ENCODE assay signal across 1 cellular context in the genomic region with DNA sequence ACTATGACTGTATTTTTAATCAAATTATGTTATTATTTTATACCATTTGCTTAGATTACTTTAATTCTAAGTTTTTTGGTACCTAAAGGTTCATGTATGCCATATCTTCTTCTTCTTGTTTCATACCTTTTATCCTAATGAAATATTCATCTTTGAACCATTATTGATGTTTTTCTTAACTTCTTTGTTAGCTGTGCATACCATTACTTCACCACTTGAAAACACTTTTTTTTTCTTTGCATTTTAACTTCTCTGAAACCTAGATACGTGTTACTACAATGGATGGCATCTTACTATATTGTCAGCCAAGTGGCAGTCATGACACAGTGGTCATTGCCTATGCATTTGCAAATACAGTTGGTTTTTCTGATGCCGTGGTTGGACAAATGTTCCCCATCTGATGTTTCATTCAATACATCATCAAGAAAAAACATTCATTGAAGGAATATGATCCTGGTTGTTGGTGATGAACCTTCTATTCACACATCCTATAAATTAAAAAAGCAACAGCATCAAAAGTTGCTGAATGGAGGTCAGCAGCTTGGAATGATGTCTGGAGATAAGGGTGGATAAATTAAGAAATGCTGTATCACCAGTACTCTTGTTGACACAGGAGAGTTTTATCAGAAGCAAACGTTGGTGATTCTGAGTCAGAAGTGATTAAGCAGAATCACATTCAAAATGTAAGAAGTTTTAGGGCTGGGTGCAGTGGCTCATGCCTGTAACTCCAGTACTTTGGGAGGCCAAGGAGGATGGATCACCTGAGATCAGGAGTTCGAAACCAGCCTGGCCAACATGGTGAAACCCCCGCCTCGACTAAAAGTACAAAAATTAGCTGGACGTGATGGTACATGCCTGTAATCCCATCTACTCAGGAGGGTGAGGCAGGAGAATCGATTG.
TF ChIP-seq lines count a peak whose summit lies in the region.

No MANE protein-coding gene starts in this region.

TF ChIP-seq in K562, 482 proteins besides CTCF, POLR2A, EP300 and RAD21 (continued from another document and continues in another):
- TF ChIP-seq, protein P1, sequence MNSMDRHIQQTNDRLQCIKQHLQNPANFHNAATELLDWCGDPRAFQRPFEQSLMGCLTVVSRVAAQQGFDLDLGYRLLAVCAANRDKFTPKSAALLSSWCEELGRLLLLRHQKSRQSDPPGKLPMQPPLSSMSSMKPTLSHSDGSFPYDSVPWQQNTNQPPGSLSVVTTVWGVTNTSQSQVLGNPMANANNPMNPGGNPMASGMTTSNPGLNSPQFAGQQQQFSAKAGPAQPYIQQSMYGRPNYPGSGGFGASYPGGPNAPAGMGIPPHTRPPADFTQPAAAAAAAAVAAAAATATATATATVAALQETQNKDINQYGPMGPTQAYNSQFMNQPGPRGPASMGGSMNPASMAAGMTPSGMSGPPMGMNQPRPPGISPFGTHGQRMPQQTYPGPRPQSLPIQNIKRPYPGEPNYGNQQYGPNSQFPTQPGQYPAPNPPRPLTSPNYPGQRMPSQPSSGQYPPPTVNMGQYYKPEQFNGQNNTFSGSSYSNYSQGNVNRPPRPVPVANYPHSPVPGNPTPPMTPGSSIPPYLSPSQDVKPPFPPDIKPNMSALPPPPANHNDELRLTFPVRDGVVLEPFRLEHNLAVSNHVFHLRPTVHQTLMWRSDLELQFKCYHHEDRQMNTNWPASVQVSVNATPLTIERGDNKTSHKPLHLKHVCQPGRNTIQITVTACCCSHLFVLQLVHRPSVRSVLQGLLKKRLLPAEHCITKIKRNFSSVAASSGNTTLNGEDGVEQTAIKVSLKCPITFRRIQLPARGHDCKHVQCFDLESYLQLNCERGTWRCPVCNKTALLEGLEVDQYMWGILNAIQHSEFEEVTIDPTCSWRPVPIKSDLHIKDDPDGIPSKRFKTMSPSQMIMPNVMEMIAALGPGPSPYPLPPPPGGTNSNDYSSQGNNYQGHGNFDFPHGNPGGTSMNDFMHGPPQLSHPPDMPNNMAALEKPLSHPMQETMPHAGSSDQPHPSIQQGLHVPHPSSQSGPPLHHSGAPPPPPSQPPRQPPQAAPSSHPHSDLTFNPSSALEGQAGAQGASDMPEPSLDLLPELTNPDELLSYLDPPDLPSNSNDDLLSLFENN (IDR thresholded peaks at IDR 0.05; ENCODE audit: low read depth in 2 of 2, low read length in 2 of 2): peak in 1 of 2 experiments; percentile 93; a peak in 2 of 4 replicates
- TF ChIP-seq SMAD4 (CRISPR knock-in tag; conservative IDR thresholded peaks at IDR 0.05): peak; percentile 97
- TF ChIP-seq, protein P2, sequence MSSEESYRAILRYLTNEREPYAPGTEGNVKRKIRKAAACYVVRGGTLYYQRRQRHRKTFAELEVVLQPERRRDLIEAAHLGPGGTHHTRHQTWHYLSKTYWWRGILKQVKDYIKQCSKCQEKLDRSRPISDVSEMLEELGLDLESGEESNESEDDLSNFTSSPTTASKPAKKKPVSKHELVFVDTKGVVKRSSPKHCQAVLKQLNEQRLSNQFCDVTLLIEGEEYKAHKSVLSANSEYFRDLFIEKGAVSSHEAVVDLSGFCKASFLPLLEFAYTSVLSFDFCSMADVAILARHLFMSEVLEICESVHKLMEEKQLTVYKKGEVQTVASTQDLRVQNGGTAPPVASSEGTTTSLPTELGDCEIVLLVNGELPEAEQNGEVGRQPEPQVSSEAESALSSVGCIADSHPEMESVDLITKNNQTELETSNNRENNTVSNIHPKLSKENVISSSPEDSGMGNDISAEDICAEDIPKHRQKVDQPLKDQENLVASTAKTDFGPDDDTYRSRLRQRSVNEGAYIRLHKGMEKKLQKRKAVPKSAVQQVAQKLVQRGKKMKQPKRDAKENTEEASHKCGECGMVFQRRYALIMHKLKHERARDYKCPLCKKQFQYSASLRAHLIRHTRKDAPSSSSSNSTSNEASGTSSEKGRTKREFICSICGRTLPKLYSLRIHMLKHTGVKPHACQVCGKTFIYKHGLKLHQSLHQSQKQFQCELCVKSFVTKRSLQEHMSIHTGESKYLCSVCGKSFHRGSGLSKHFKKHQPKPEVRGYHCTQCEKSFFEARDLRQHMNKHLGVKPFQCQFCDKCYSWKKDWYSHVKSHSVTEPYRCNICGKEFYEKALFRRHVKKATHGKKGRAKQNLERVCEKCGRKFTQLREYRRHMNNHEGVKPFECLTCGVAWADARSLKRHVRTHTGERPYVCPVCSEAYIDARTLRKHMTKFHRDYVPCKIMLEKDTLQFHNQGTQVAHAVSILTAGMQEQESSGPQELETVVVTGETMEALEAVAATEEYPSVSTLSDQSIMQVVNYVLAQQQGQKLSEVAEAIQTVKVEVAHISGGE (CRISPR knock-in tag; IDR thresholded peaks at IDR 0.05): peak in 1 of 3 experiments; percentile 76; a peak in 2 of 6 replicates
- no peak; the same call in 1 of the 2 replicates for TF ChIP-seq NFATC3 (IDR thresholded peaks at IDR 0.05)
- no peak for TF ChIP-seq ZNF717 (CRISPR knock-in tag; IDR thresholded peaks at IDR 0.05)
- peak; percentile 10 to 94; a peak in 2 of 4 replicates for TF ChIP-seq ARNT (IDR thresholded peaks at IDR 0.05)
- no peak for TF ChIP-seq MCM3 (IDR thresholded peaks at IDR 0.05)
- no peak for TF ChIP-seq TEAD2 (tag; IDR thresholded peaks at IDR 0.05)
- no peak for TF ChIP-seq NELFE (IDR thresholded peaks at IDR 0.05; ENCODE audit: insufficient read depth, insufficient read length)
- peak; percentile 88 for TF ChIP-seq MTA3 (IDR thresholded peaks at IDR 0.05; ENCODE audit: borderline replicate concordance)
- TF ChIP-seq BRD4 (IDR thresholded peaks at IDR 0.05): peak; percentile 82; the same call in 1 of the 2 replicates
- TF ChIP-seq HDGF (IDR thresholded peaks at IDR 0.05): no peak
- no peak for TF ChIP-seq ZNF785 (CRISPR knock-in tag; IDR thresholded peaks at IDR 0.05)
- 0 out of 2 replicates have a peak, but pooled peaks have one; percentile 6 for TF ChIP-seq KLF13 (tag; IDR thresholded peaks at IDR 0.05; ENCODE audit: borderline replicate concordance, low read depth)
- TF ChIP-seq ZC3H8 (IDR thresholded peaks at IDR 0.05): no peak
- no peak for TF ChIP-seq MCM7 (IDR thresholded peaks at IDR 0.05)
- TF ChIP-seq HOXB6 (CRISPR knock-in tag; IDR thresholded peaks at IDR 0.05; ENCODE audit: borderline replicate concordance): no peak
- no peak for TF ChIP-seq ZSCAN32 (CRISPR knock-in tag; IDR thresholded peaks at IDR 0.05)
- TF ChIP-seq THRAP3 (IDR thresholded peaks at IDR 0.05; ENCODE audit: borderline replicate concordance): peak; percentile 88
- no peak for TF ChIP-seq ZNF507 (tag; conservative IDR thresholded peaks at IDR 0.05)
- TF ChIP-seq, protein P3, sequence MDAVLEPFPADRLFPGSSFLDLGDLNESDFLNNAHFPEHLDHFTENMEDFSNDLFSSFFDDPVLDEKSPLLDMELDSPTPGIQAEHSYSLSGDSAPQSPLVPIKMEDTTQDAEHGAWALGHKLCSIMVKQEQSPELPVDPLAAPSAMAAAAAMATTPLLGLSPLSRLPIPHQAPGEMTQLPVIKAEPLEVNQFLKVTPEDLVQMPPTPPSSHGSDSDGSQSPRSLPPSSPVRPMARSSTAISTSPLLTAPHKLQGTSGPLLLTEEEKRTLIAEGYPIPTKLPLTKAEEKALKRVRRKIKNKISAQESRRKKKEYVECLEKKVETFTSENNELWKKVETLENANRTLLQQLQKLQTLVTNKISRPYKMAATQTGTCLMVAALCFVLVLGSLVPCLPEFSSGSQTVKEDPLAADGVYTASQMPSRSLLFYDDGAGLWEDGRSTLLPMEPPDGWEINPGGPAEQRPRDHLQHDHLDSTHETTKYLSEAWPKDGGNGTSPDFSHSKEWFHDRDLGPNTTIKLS (IDR thresholded peaks at IDR 0.05; ENCODE audit: borderline replicate concordance, low read depth): no peak
- no peak for TF ChIP-seq SLC30A9 (CRISPR knock-in tag; IDR thresholded peaks at IDR 0.05)
- peak; percentile 52; the same call in 1 of the 2 replicates for TF ChIP-seq MYC (IDR thresholded peaks at IDR 0.05; ENCODE audit: low read depth, low read length)
- no peak for TF ChIP-seq MYC (CRISPR knock-in tag; IDR thresholded peaks at IDR 0.05; ENCODE audit: borderline replicate concordance, low read depth)
- TF ChIP-seq, protein P4, sequence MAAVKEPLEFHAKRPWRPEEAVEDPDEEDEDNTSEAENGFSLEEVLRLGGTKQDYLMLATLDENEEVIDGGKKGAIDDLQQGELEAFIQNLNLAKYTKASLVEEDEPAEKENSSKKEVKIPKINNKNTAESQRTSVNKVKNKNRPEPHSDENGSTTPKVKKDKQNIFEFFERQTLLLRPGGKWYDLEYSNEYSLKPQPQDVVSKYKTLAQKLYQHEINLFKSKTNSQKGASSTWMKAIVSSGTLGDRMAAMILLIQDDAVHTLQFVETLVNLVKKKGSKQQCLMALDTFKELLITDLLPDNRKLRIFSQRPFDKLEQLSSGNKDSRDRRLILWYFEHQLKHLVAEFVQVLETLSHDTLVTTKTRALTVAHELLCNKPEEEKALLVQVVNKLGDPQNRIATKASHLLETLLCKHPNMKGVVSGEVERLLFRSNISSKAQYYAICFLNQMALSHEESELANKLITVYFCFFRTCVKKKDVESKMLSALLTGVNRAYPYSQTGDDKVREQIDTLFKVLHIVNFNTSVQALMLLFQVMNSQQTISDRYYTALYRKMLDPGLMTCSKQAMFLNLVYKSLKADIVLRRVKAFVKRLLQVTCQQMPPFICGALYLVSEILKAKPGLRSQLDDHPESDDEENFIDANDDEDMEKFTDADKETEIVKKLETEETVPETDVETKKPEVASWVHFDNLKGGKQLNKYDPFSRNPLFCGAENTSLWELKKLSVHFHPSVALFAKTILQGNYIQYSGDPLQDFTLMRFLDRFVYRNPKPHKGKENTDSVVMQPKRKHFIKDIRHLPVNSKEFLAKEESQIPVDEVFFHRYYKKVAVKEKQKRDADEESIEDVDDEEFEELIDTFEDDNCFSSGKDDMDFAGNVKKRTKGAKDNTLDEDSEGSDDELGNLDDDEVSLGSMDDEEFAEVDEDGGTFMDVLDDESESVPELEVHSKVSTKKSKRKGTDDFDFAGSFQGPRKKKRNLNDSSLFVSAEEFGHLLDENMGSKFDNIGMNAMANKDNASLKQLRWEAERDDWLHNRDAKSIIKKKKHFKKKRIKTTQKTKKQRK (IDR thresholded peaks at IDR 0.05; ENCODE audit: borderline replicate concordance, low read depth, low read length): no peak
- TF ChIP-seq XRCC5 (IDR thresholded peaks at IDR 0.05; ENCODE audit: low read depth, low read length): no peak
- TF ChIP-seq PTRF (tag; IDR thresholded peaks at IDR 0.05): no peak
- TF ChIP-seq MYNN (IDR thresholded peaks at IDR 0.05): peak; percentile 85
- TF ChIP-seq MYNN (CRISPR knock-in tag; IDR thresholded peaks at IDR 0.05): no peak
- TF ChIP-seq MAFG (tag; conservative IDR thresholded peaks at IDR 0.05): peak; percentile 99
- TF ChIP-seq, protein P5, sequence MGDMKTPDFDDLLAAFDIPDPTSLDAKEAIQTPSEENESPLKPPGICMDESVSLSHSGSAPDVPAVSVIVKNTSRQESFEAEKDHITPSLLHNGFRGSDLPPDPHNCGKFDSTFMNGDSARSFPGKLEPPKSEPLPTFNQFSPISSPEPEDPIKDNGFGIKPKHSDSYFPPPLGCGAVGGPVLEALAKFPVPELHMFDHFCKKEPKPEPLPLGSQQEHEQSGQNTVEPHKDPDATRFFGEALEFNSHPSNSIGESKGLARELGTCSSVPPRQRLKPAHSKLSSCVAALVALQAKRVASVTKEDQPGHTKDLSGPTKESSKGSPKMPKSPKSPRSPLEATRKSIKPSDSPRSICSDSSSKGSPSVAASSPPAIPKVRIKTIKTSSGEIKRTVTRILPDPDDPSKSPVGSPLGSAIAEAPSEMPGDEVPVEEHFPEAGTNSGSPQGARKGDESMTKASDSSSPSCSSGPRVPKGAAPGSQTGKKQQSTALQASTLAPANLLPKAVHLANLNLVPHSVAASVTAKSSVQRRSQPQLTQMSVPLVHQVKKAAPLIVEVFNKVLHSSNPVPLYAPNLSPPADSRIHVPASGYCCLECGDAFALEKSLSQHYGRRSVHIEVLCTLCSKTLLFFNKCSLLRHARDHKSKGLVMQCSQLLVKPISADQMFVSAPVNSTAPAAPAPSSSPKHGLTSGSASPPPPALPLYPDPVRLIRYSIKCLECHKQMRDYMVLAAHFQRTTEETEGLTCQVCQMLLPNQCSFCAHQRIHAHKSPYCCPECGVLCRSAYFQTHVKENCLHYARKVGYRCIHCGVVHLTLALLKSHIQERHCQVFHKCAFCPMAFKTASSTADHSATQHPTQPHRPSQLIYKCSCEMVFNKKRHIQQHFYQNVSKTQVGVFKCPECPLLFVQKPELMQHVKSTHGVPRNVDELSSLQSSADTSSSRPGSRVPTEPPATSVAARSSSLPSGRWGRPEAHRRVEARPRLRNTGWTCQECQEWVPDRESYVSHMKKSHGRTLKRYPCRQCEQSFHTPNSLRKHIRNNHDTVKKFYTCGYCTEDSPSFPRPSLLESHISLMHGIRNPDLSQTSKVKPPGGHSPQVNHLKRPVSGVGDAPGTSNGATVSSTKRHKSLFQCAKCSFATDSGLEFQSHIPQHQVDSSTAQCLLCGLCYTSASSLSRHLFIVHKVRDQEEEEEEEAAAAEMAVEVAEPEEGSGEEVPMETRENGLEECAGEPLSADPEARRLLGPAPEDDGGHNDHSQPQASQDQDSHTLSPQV (IDR thresholded peaks at IDR 0.05): peak; percentile 90; the same call in 1 of the 2 replicates
- TF ChIP-seq CXXC5 (CRISPR knock-in tag; IDR thresholded peaks at IDR 0.05): peak; percentile 57
- TF ChIP-seq DPF2 (IDR thresholded peaks at IDR 0.05): peak; percentile 100
- no peak for TF ChIP-seq CBX2 (IDR thresholded peaks at IDR 0.05; ENCODE audit: insufficient read depth, low read length, poor library complexity, severe bottlenecking)
- no peak for TF ChIP-seq SAFB2 (IDR thresholded peaks at IDR 0.05; ENCODE audit: borderline replicate concordance, low read depth, low read length, severe bottlenecking)
- TF ChIP-seq BRF1 (IDR thresholded peaks at IDR 0.05; ENCODE audit: borderline replicate concordance, extremely low read depth, insufficient read length): no peak
- TF ChIP-seq, protein P6, sequence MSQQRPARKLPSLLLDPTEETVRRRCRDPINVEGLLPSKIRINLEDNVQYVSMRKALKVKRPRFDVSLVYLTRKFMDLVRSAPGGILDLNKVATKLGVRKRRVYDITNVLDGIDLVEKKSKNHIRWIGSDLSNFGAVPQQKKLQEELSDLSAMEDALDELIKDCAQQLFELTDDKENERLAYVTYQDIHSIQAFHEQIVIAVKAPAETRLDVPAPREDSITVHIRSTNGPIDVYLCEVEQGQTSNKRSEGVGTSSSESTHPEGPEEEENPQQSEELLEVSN (IDR thresholded peaks at IDR 0.05; ENCODE audit: borderline replicate concordance in 1 of 2, extremely low read depth in 1 of 2, insufficient read depth in 1 of 2, insufficient read length in 1 of 2, low read depth in 1 of 2, low read length in 1 of 2, poor library complexity in 1 of 2, severe bottlenecking in 1 of 2): no peak
- no peak for TF ChIP-seq ASH1L (IDR thresholded peaks at IDR 0.05; ENCODE audit: borderline replicate concordance, low read depth, partially characterized antibody)
- TF ChIP-seq SMARCA5 (IDR thresholded peaks at IDR 0.05): peak; percentile 75
- TF ChIP-seq CREB1 (IDR thresholded peaks at IDR 0.05): no peak
- no peak for TF ChIP-seq CREB1 (CRISPR knock-in tag; IDR thresholded peaks at IDR 0.05)
- TF ChIP-seq ZEB2 (IDR thresholded peaks at IDR 0.05): 0 out of 2 replicates have a peak, but pooled peaks have one; percentile 80
